Comparison of ENCODE assay signal across 9 cellular contexts in genomic region chr12:7642876-7643309, GRCh38. TPM values are rescaled to one million over a fixed set of nuclear protein-coding genes. Genes with fewer than 3 reads are reported as not detected.
DNase-seq lines count a peak whose midpoint lies in the region; ATAC-seq, FAIRE-seq and TF ChIP-seq lines count a peak whose summit lies in the region.
"Had no signal": no experiment of that assay in that cellular context is flagged by ENCODE, and none has a peak within 500 bp of the region (broad histone marks: within the 10 kb centered on the region; RNA-seq: fewer than 3 reads in every experiment).

No MANE protein-coding gene starts in this region.

- no peak for ATAC-seq in HG03108 (IDR thresholded peaks at IDR 0.05; ENCODE audit: unreplicated experiment)

- H4K20me1 ChIP-seq in astrocyte (ENCODE audit: insufficient read depth, low read length), result no peaks in the 10 kb centered on the region
- no peaks in the 10 kb centered on the region for H4K20me1 ChIP-seq in osteoblast (ENCODE audit: insufficient read depth, low read length)

- H3K9ac ChIP-seq in astrocyte (ENCODE audit: low read length), result no peak overlapping the region

- H3K27ac Mint-ChIP-seq in astrocyte (ENCODE audit: unreplicated experiment), result no peak overlapping the region
- H3K27ac Mint-ChIP-seq: dendritic cell treated with granulocyte-macrophage colony-stimulating factor and Interleukin-4, amounts not matched to agents 40 ng/mL and 50 ng/mL, for 4 days had no signal

- H3K9me3 Mint-ChIP-seq in astrocyte (ENCODE audit: unreplicated experiment), result no peaks in the 10 kb centered on the region
- H3K9me3 Mint-ChIP-seq: dendritic cell treated with granulocyte-macrophage colony-stimulating factor and Interleukin-4, amounts not matched to agents 40 ng/mL and 50 ng/mL, for 4 days had no signal

- peaks cover 13% of the 10 kb centered on the region for H3K27me3 Mint-ChIP-seq in astrocyte (ENCODE audit: low read depth, unreplicated experiment)

- FAIRE-seq in astrocyte (lab: Jason Lieb, UNC), result no peak

- H3K27me3 ChIP-seq in MG63 (no peaks in the 10 kb centered on the region), astrocyte (ENCODE audit: insufficient read depth, low read length) (peaks cover 2% of the 10 kb centered on the region), osteoblast (ENCODE audit: insufficient read depth, low read length) (no peaks in the 10 kb centered on the region)

- H3K4me1 ChIP-seq in astrocyte (ENCODE audit: insufficient read depth, low read length) (peaks cover 4% of the 10 kb centered on the region), osteoblast (ENCODE audit: insufficient read depth, low read length) (peaks cover 4% of the 10 kb centered on the region)

- peaks cover 3% of the 10 kb centered on the region for H3K4me1 Mint-ChIP-seq in astrocyte (ENCODE audit: low read depth, unreplicated experiment)

- H2AFZ ChIP-seq in astrocyte (ENCODE audit: low read depth, low read length), result no peak overlapping the region
- no peak overlapping the region for H2AFZ ChIP-seq in osteoblast (ENCODE audit: low read length)

- H3K79me2 ChIP-seq in astrocyte (ENCODE audit: insufficient read depth, low read length) (no peaks in the 10 kb centered on the region), osteoblast (ENCODE audit: insufficient read depth, low read length) (no peaks in the 10 kb centered on the region)

- H3K9me3 ChIP-seq in MG63, result no peaks in the 10 kb centered on the region
- no peaks in the 10 kb centered on the region for H3K9me3 ChIP-seq in astrocyte (ENCODE audit: insufficient read depth, low read depth, low read length)
- H3K9me3 ChIP-seq in osteoblast (ENCODE audit: low read depth, low read length), result no peaks in the 10 kb centered on the region

- no peak overlapping the region for H3K4me3 Mint-ChIP-seq in astrocyte (ENCODE audit: unreplicated experiment)
- H3K4me3 Mint-ChIP-seq: dendritic cell treated with granulocyte-macrophage colony-stimulating factor and Interleukin-4, amounts not matched to agents 40 ng/mL and 50 ng/mL, for 4 days had no signal

- no peak overlapping the region for H3K4me2 ChIP-seq in astrocyte (ENCODE audit: low read length)
- no peak overlapping the region for H3K4me2 ChIP-seq in osteoblast (ENCODE audit: insufficient read depth, low read length)

- H3K36me3 ChIP-seq in MG63 (no peaks in the 10 kb centered on the region), astrocyte (ENCODE audit: insufficient read depth, low read length) (no peaks in the 10 kb centered on the region), osteoblast (ENCODE audit: insufficient read depth, low read length) (no peaks in the 10 kb centered on the region)

- H3K27ac ChIP-seq in astrocyte (ENCODE audit: low read depth, low read length) (no peak overlapping the region), osteoblast (ENCODE audit: low read depth, low read length) (no peak overlapping the region)

- H3K36me3 Mint-ChIP-seq in astrocyte (ENCODE audit: low read depth, unreplicated experiment), result no peaks in the 10 kb centered on the region

- no peak overlapping the region for H3K4me3 ChIP-seq in MG63
- H3K4me3 ChIP-seq in astrocyte (ENCODE audit: insufficient read depth, low read depth, low read length), result no peak overlapping the region
- H3K4me3 ChIP-seq in osteoblast (ENCODE audit: insufficient read depth, low read length), result no peak overlapping the region

- peak; percentile 52 for DNase-seq in NCI-H82 (lab: John Stamatoyannopoulos, UW)
- DNase-seq in NCI-H82 treated with DMSO at 0.1 percent for 48 hours (lab: John Stamatoyannopoulos, UW; ENCODE audit: unreplicated experiment), result no peak
- peak; percentile 3 for DNase-seq in MG63
- no peak for DNase-seq in astrocyte (ENCODE audit: low read depth)
- DNase-seq in osteoblast (ENCODE audit: insufficient read length, low spot score, missing footprints), result no peak
- no peak for DNase-seq in medulla oblongata (ENCODE audit: extremely low spot score)
- DNase-seq in Kasumi-1 (lab: John Stamatoyannopoulos, UW), result no peak

- TF ChIP-seq CTCF in astrocyte (IDR thresholded peaks at IDR 0.05; ENCODE audit: insufficient read depth, low read depth, low read length) (peak; percentile 26), osteoblast (IDR thresholded peaks at IDR 0.05; ENCODE audit: extremely low read depth, low read depth, low read length) (peak; percentile 49)

RNA-seq across cellular contexts. Expression of gene APOBEC1, which starts 22.8 kb away (rescaled TPM):
- total RNA-seq in MG63 (2014; rRNA removed; shearing (Covaris generic); ENCODE audit: low replicate concordance), result not detected in 2 replicates
- total RNA-seq in astrocyte (not detected in 2 replicates), osteoblast (not detected in 2 replicates)

RNA-seq across cellular contexts. Expression of gene GDF3, which starts 52.7 kb away (rescaled TPM):
- total RNA-seq in MG63 (2014; rRNA removed; shearing (Covaris generic); ENCODE audit: low replicate concordance), result not detected in 2 replicates
- total RNA-seq in astrocyte, result not detected in 2 replicates
- not detected in 2 replicates for total RNA-seq in osteoblast

Comparison
In these comparisons a context has a peak if more than half of its experiments do, and no peak if none do; other contexts are left out.
1. DNase-seq: peak in NCI-H82 (single experiment) and MG63 (single experiment); none in NCI-H82 treated with DMSO at 0.1 percent for 48 hours (single experiment), astrocyte (single experiment), osteoblast (single experiment), medulla oblongata (single experiment) and Kasumi-1 (0 of 2).